ENCODE assay signal across 12 cellular contexts in the genomic region with DNA sequence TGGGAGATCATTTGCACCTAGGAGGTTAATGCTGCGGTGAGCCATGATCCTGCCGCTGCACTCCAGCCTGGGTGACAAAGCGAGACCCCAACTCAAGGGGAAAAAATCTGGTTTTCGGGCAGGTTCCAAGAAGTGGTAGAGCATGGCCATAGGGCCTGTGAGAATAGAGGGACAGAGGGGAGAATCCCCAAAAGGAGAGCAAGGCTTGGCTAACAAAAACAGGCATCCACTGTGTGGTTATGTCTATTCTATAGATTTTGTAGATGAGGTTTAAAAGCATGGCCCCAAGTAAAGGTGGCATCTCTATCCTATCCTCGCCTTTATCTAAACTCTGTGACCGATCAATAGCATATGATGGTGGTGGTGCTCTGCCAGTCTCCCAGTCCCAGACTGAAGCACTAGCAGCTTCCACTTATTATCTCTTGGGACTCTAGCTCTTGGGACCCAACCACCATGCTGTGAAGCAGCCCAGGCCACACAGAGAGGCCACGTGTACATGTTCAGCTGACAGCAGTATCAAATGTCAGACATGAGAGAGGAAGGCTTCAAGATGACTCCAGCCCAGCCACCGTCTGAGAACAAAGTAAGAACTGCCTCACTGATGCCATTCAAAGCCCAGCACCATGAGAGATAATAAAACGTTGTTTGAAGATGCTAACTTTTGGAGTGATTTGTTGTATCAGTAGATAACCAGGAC. TPM values are rescaled to one million over a fixed set of nuclear protein-coding genes. Genes with fewer than 3 reads are reported as not detected.
DNase-seq lines count a peak whose midpoint lies in the region; ATAC-seq and TF ChIP-seq lines count a peak whose summit lies in the region.
"Had no signal": no experiment of that assay in that cellular context is flagged by ENCODE, and none has a peak within 500 bp of the region (broad histone marks: within the 10 kb centered on the region; RNA-seq: fewer than 3 reads in every experiment).

No MANE protein-coding gene starts in this region.

- no peak for ATAC-seq in activated CD8-positive, alpha-beta memory T cell treated with anti-CD3 and anti-CD28 coated beads, Interleukin-2, amount 10 ng/mL, durations not matched to agents 7 days and 5 days
- no peak for ATAC-seq in activated CD8-positive, alpha-beta T cell treated with anti-CD3 and anti-CD28 coated beads, Interleukin-2, amount 10 ng/mL, durations not matched to agents 7 days and 5 days
- no peak for ATAC-seq in GM19324 (IDR thresholded peaks at IDR 0.05; ENCODE audit: low FRiP score, unreplicated experiment)

- H3K4me3 ChIP-seq in GM23248 (no peak overlapping the region), HAP-1 (no peak overlapping the region)
- H3K4me3 ChIP-seq: esophagus squamous epithelium, vagina had no signal

- DNase-seq in activated CD8-positive, alpha-beta memory T cell treated with anti-CD3 and anti-CD28 coated beads, Interleukin-2, amount 10 ng/mL, durations not matched to agents 7 days and 5 days = no peak
- no peak for DNase-seq in activated CD8-positive, alpha-beta memory T cell treated with anti-CD3 and anti-CD28 coated beads, Interleukin-2, amount 50 U/mL, for 48 hours
- DNase-seq in GM23248 (no peak), progenitor cell of endocrine pancreas (ENCODE audit: low spot score, unreplicated experiment) (no peak), glomerular visceral epithelial cell (ENCODE audit: extremely low spot score) (no peak), HAP-1 (ENCODE audit: low spot score in 2 of 2) (no peak)
- DNase-seq in activated CD8-positive, alpha-beta T cell treated with anti-CD3 and anti-CD28 coated beads, Interleukin-2, amount 10 ng/mL, durations not matched to agents 7 days and 5 days = no peak
- DNase-seq: activated T-cell treated with anti-CD3 and anti-CD28 coated beads for 4 hours, esophagus squamous epithelium had no signal

- CTCF ChIA-PET in activated CD8-positive, alpha-beta memory T cell treated with anti-CD3 and anti-CD28 coated beads, Interleukin-2, amount 10 ng/mL, durations not matched to agents 7 days and 5 days (lab: Charles Lee) = no interaction called here
- CTCF ChIA-PET in activated CD8-positive, alpha-beta T cell treated with anti-CD3 and anti-CD28 coated beads, Interleukin-2, amount 10 ng/mL, durations not matched to agents 7 days and 5 days (lab: Charles Lee) = no interaction called here

- H4K20me1 ChIP-seq in GM23248 (ENCODE audit: insufficient read depth) = peaks cover 5% of the 10 kb centered on the region; the same call in 1 of the 2 replicates

- no peak for TF ChIP-seq CTCF in progenitor cell of endocrine pancreas (IDR thresholded peaks at IDR 0.05; ENCODE audit: unreplicated experiment)

- H2AFZ ChIP-seq in GM23248 = no peak overlapping the region

- peaks cover 41% of the 10 kb centered on the region for H3K36me3 Mint-ChIP-seq in activated CD8-positive, alpha-beta memory T cell treated with anti-CD3 and anti-CD28 coated beads, Interleukin-2, amount 10 ng/mL, durations not matched to agents 7 days and 5 days
- H3K36me3 Mint-ChIP-seq in activated CD8-positive, alpha-beta T cell treated with anti-CD3 and anti-CD28 coated beads, Interleukin-2, amount 10 ng/mL, durations not matched to agents 7 days and 5 days (ENCODE audit: low read depth) = peaks cover 64% of the 10 kb centered on the region
- H3K36me3 Mint-ChIP-seq in progenitor cell of endocrine pancreas (ENCODE audit: insufficient read depth) = peaks cover 35% of the 10 kb centered on the region

- H3K27me3 Mint-ChIP-seq in activated CD8-positive, alpha-beta memory T cell treated with anti-CD3 and anti-CD28 coated beads, Interleukin-2, amount 10 ng/mL, durations not matched to agents 7 days and 5 days = no peaks in the 10 kb centered on the region
- no peaks in the 10 kb centered on the region for H3K27me3 Mint-ChIP-seq in activated CD8-positive, alpha-beta T cell treated with anti-CD3 and anti-CD28 coated beads, Interleukin-2, amount 10 ng/mL, durations not matched to agents 7 days and 5 days (ENCODE audit: low read depth)
- H3K27me3 Mint-ChIP-seq in progenitor cell of endocrine pancreas = no peaks in the 10 kb centered on the region

- WGBS in GM23248 (ENCODE audit: low coverage in 1 of 2, low lambda C conversion rate in 2 of 2, missing lambda C conversion rate in 2 of 2), 2 experiments = 86 to 88% methylated on average over 9 of the region's 9 CpGs

- in situ Hi-C loops in GM23248 (cut with MboI) (no loop called here), HAP-1 (cut with MboI; ENCODE audit: low sequenced_read_pairs) (no loop called here)

- H3K36me3 ChIP-seq in GM23248 (ENCODE audit: low read depth) = peaks cover 15% of the 10 kb centered on the region
- peaks cover 43% of the 10 kb centered on the region for H3K36me3 ChIP-seq in HAP-1 (replicated peaks)

- no peaks in the 10 kb centered on the region for H3K9me3 Mint-ChIP-seq in activated CD8-positive, alpha-beta memory T cell treated with anti-CD3 and anti-CD28 coated beads, Interleukin-2, amount 10 ng/mL, durations not matched to agents 7 days and 5 days (ENCODE audit: low read depth)
- H3K9me3 Mint-ChIP-seq in activated CD8-positive, alpha-beta T cell treated with anti-CD3 and anti-CD28 coated beads, Interleukin-2, amount 10 ng/mL, durations not matched to agents 7 days and 5 days (ENCODE audit: insufficient read depth) = no peaks in the 10 kb centered on the region
- no peaks in the 10 kb centered on the region for H3K9me3 Mint-ChIP-seq in progenitor cell of endocrine pancreas (ENCODE audit: low read depth)
- H3K9me3 Mint-ChIP-seq: T-helper 2 cell treated with Interferon-gamma antibody and Interleukin-4, amounts not matched to agents 5 μg/mL and 100 μg/mL, for 36 hours had no signal

- no peak overlapping the region for H3K9ac ChIP-seq in GM23248

- peaks cover 13% of the 10 kb centered on the region for H3K4me1 ChIP-seq in GM23248 (ENCODE audit: insufficient read depth)
- H3K4me1 ChIP-seq in HAP-1 = no peaks in the 10 kb centered on the region

- H3K27me3 ChIP-seq in GM23248 (replicated peaks; ENCODE audit: insufficient read depth) (no peaks in the 10 kb centered on the region), HAP-1 (ENCODE audit: low read depth) (no peaks in the 10 kb centered on the region)
- H3K27me3 ChIP-seq: esophagus squamous epithelium, vagina had no signal

- H3F3A ChIP-seq in GM23248 (ENCODE audit: insufficient read depth) = peaks cover 68% of the 10 kb centered on the region

- no peaks in the 10 kb centered on the region for H3K9me3 ChIP-seq in GM23248 (ENCODE audit: low read depth)
- H3K9me3 ChIP-seq in HAP-1 = no peaks in the 10 kb centered on the region
- H3K9me3 ChIP-seq: esophagus squamous epithelium, vagina had no signal

- H3K27ac ChIP-seq in GM23248 = peak overlapping the region; percentile 72
- H3K27ac ChIP-seq: vagina had no signal

- H3K9me2 ChIP-seq in GM23248 (ENCODE audit: insufficient read depth) = no peaks in the 10 kb centered on the region

- no peak overlapping the region for H3K4me2 ChIP-seq in GM23248 (ENCODE audit: unreplicated experiment)

- H3K4me1 Mint-ChIP-seq in activated CD8-positive, alpha-beta memory T cell treated with anti-CD3 and anti-CD28 coated beads, Interleukin-2, amount 10 ng/mL, durations not matched to agents 7 days and 5 days = peaks cover 5% of the 10 kb centered on the region
- peaks cover 2% of the 10 kb centered on the region for H3K4me1 Mint-ChIP-seq in activated CD8-positive, alpha-beta T cell treated with anti-CD3 and anti-CD28 coated beads, Interleukin-2, amount 10 ng/mL, durations not matched to agents 7 days and 5 days (ENCODE audit: low read depth)
- H3K4me1 Mint-ChIP-seq in progenitor cell of endocrine pancreas (ENCODE audit: low read depth) = no peaks in the 10 kb centered on the region

- peak overlapping the region; percentile 35 for H3K27ac Mint-ChIP-seq in activated CD8-positive, alpha-beta memory T cell treated with anti-CD3 and anti-CD28 coated beads, Interleukin-2, amount 10 ng/mL, durations not matched to agents 7 days and 5 days
- peak overlapping the region; percentile 47 for H3K27ac Mint-ChIP-seq in activated CD8-positive, alpha-beta T cell treated with anti-CD3 and anti-CD28 coated beads, Interleukin-2, amount 10 ng/mL, durations not matched to agents 7 days and 5 days
- peak overlapping the region; percentile 72 for H3K27ac Mint-ChIP-seq in progenitor cell of endocrine pancreas

- H3K4me3 Mint-ChIP-seq in activated CD8-positive, alpha-beta memory T cell treated with anti-CD3 and anti-CD28 coated beads, Interleukin-2, amount 10 ng/mL, durations not matched to agents 7 days and 5 days = no peak overlapping the region
- H3K4me3 Mint-ChIP-seq in activated CD8-positive, alpha-beta T cell treated with anti-CD3 and anti-CD28 coated beads, Interleukin-2, amount 10 ng/mL, durations not matched to agents 7 days and 5 days = no peak overlapping the region
- H3K4me3 Mint-ChIP-seq in progenitor cell of endocrine pancreas (ENCODE audit: low read depth) = no peak overlapping the region
- H3K4me3 Mint-ChIP-seq: T-helper 2 cell treated with Interferon-gamma antibody and Interleukin-4, amounts not matched to agents 5 μg/mL and 100 μg/mL, for 36 hours had no signal

- peaks cover 32% of the 10 kb centered on the region for H3K79me2 ChIP-seq in GM23248 (ENCODE audit: insufficient read depth)

- POLR2A ChIA-PET in activated CD8-positive, alpha-beta T cell treated with anti-CD3 and anti-CD28 coated beads, Interleukin-2, amount 10 ng/mL, durations not matched to agents 7 days and 5 days (lab: Charles Lee) = interaction anchor here (0.6 kb wide), 1 partner anchor 239 kb away, joined by 3 read pairs; no protein-coding TSS in a partner anchor

RNA-seq across cellular contexts. Expression of a gene that starts 27.7 kb away (rescaled TPM):
- 100 to 1,000 TPM in 1 of 2 experiments, 10 to 100 TPM in 1; 87.7 to 106 TPM for total RNA-seq in activated CD8-positive, alpha-beta memory T cell treated with anti-CD3 and anti-CD28 coated beads, Interleukin-2, amount 10 ng/mL, durations not matched to agents 7 days and 5 days
- 114 and 138 TPM in 2 replicates for total RNA-seq in GM23248 (2014; rRNA removed; shearing (Covaris generic))
- polyA plus RNA-seq in GM23248 (2016; fragmentation: Nextera tagmentation; extraction: Ambion mirVana) = 109 and 114 TPM in 2 replicates
- total RNA-seq in activated CD8-positive, alpha-beta T cell treated with anti-CD3 and anti-CD28 coated beads, Interleukin-2, amount 10 ng/mL, durations not matched to agents 7 days and 5 days = 10 to 100 TPM; 94.4 to 94.7 TPM
- 84.0 and 89.9 TPM in 2 replicates for total RNA-seq in progenitor cell of endocrine pancreas
